In genomic region chr3:106457278-106458210, GRCh38 we compare ENCODE assay signal across 9 cellular contexts.
DNase-seq lines count a peak whose midpoint lies in the region; ATAC-seq, FAIRE-seq and TF ChIP-seq lines count a peak whose summit lies in the region.
"Had no signal": no experiment of that assay in that cellular context is flagged by ENCODE, and none has a peak within 500 bp of the region (broad histone marks: within the 10 kb centered on the region; RNA-seq: fewer than 3 reads in every experiment).

No MANE protein-coding gene starts in this region.

- POLR2A ChIA-PET in activated naive CD8-positive, alpha-beta T cell treated with anti-CD3 and anti-CD28 coated beads, Interleukin-2, amount 10 ng/mL, durations not matched to agents 7 days and 5 days (lab: Charles Lee), result no interaction called here

- WGBS in sigmoid colon, 2 donors, result 56 to 60% methylated on average over 3 of the region's 3 CpGs

- H3K9me3 ChIP-seq in sigmoid colon, result no peaks in the 10 kb centered on the region

- H3K27ac Mint-ChIP-seq in activated naive CD8-positive, alpha-beta T cell treated with anti-CD3 and anti-CD28 coated beads, Interleukin-2, amount 10 ng/mL, durations not matched to agents 7 days and 5 days, result no peak overlapping the region
- H3K27ac Mint-ChIP-seq: IgD-negative memory B cell had no signal

- peaks cover 8% of the 10 kb centered on the region for H3K4me1 Mint-ChIP-seq in activated naive CD8-positive, alpha-beta T cell treated with anti-CD3 and anti-CD28 coated beads, Interleukin-2, amount 10 ng/mL, durations not matched to agents 7 days and 5 days
- H3K4me1 Mint-ChIP-seq: IgD-negative memory B cell had no signal

- H3K36me3 ChIP-seq in sigmoid colon, result no peaks in the 10 kb centered on the region

- ATAC-seq in GM18867 (IDR thresholded peaks at IDR 0.05; ENCODE audit: unreplicated experiment), result peak; percentile 100
- peak; percentile 55 for ATAC-seq in HG02970 (IDR thresholded peaks at IDR 0.05; ENCODE audit: low FRiP score, unreplicated experiment)
- peak; percentile 60 for ATAC-seq in activated naive CD8-positive, alpha-beta T cell treated with anti-CD3 and anti-CD28 coated beads, Interleukin-2, amount 10 ng/mL, durations not matched to agents 7 days and 5 days (ENCODE audit: low read depth)

- intact Hi-C loops in sigmoid colon (cut with DNase I), result no loop called here

- H3K36me3 Mint-ChIP-seq in activated naive CD8-positive, alpha-beta T cell treated with anti-CD3 and anti-CD28 coated beads, Interleukin-2, amount 10 ng/mL, durations not matched to agents 7 days and 5 days, result no peaks in the 10 kb centered on the region
- H3K36me3 Mint-ChIP-seq: IgD-negative memory B cell had no signal

- H3K4me1 ChIP-seq in sigmoid colon, result no peaks in the 10 kb centered on the region

- no peak for TF ChIP-seq CTCF in sigmoid colon (IDR thresholded peaks at IDR 0.05)
- no peak for TF ChIP-seq CTCF in D721Med (IDR thresholded peaks at IDR 0.05; ENCODE audit: insufficient read depth, missing control alignments)

- no peak overlapping the region for H3K4me3 Mint-ChIP-seq in activated naive CD8-positive, alpha-beta T cell treated with anti-CD3 and anti-CD28 coated beads, Interleukin-2, amount 10 ng/mL, durations not matched to agents 7 days and 5 days
- H3K4me3 Mint-ChIP-seq: IgD-negative memory B cell had no signal

- peaks cover 4% of the 10 kb centered on the region for H3K9me3 Mint-ChIP-seq in activated naive CD8-positive, alpha-beta T cell treated with anti-CD3 and anti-CD28 coated beads, Interleukin-2, amount 10 ng/mL, durations not matched to agents 7 days and 5 days

- no peak for TF ChIP-seq EP300 in sigmoid colon (IDR thresholded peaks at IDR 0.05)

- H3K27me3 Mint-ChIP-seq in activated naive CD8-positive, alpha-beta T cell treated with anti-CD3 and anti-CD28 coated beads, Interleukin-2, amount 10 ng/mL, durations not matched to agents 7 days and 5 days, result no peaks in the 10 kb centered on the region
- H3K27me3 Mint-ChIP-seq: IgD-negative memory B cell had no signal

- FAIRE-seq in D721Med (lab: Jason Lieb, UNC), result no peak

- peak overlapping the region in 1 of 4 donors; percentile 29 for H3K27ac ChIP-seq in sigmoid colon

- DNase-seq in AML-193 (lab: John Stamatoyannopoulos, UW) (peak; percentile 13 to 27), NCI-H2029 treated with DMSO at 0.1 percent for 48 hours (lab: John Stamatoyannopoulos, UW) (peak; percentile 79), kidney tubule cell (ENCODE audit: low spot score) (peak; percentile 82), sigmoid colon (no peak), D721Med (ENCODE audit: insufficient read length, low spot score) (no peak)
- no peak for DNase-seq in activated naive CD8-positive, alpha-beta T cell treated with anti-CD3 and anti-CD28 coated beads, Interleukin-2, amount 10 ng/mL, durations not matched to agents 7 days and 5 days

- H3K4me3 ChIP-seq in sigmoid colon, result no peak overlapping the region

- no peaks in the 10 kb centered on the region for H3K27me3 ChIP-seq in sigmoid colon

- no peak for TF ChIP-seq POLR2A in sigmoid colon (IDR thresholded peaks at IDR 0.05)

Comparison
In these comparisons a context has a peak if more than half of its experiments do, and no peak if none do; other contexts are left out.
1. DNase-seq: peak in AML-193 (2 of 2), NCI-H2029 treated with DMSO at 0.1 percent for 48 hours (single experiment) and kidney tubule cell (single experiment); none in activated naive CD8-positive, alpha-beta T cell treated with anti-CD3 and anti-CD28 coated beads, Interleukin-2, amount 10 ng/mL, durations not matched to agents 7 days and 5 days (single experiment), sigmoid colon (single experiment) and D721Med (single experiment).
2. Peak in every context shown above with its lines, with median percentiles within 50 percentile points of each other: ATAC-seq.